19 cellular contexts compared by ENCODE assay signal in the genomic region with DNA sequence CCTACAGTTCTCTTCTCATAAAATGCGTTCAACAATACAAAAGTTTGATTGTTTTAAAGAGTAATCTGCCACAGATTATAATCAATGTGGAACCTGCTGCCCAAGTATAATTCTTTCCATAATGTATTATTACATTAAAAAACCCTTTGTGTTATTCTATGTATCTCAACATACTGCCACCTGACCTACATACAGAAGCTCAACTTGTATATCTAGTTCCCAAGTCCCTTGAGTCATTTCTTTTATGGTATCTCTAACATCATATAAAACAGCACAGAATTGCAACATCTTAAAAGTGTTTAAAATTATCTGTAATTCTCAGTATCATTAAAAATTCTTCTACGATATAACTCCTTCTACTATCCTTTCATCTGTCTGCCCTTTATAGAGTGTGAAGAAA.
"Had no signal": no experiment of that assay in that cellular context is flagged by ENCODE, and none has a peak within 500 bp of the region (broad histone marks: within the 10 kb centered on the region; RNA-seq: fewer than 3 reads in every experiment).

No MANE protein-coding gene starts in this region.

- H3K36me3 ChIP-seq: esophagus muscularis mucosa, prostate gland, right lobe of liver, upper lobe of left lung had no signal

- H3K27ac Mint-ChIP-seq: activated CD8-positive, alpha-beta T cell treated with anti-CD3 and anti-CD28 coated beads for 36 hours; activated T-helper 1 cell treated with anti-CD3 and anti-CD28 coated beads, Interleukin-12 subunit alpha, Interleukin-12 subunit beta, Interleukin-2, Interleukin-4 antibody, amounts not matched to agents 30 ng/mL and 10 ng/mL and 1 ng/mL, durations not matched to agents 14 hours and 24 hours and 36 hours had no signal

- H3K9me3 Mint-ChIP-seq: T-cell had no signal

- ATAC-seq: activated CD8-positive, alpha-beta T cell treated with anti-CD3 and anti-CD28 coated beads for 36 hours; right lobe of liver; T-cell had no signal

- H3K27me3 ChIP-seq: esophagus muscularis mucosa, right lobe of liver, upper lobe of left lung had no signal

- H3K27me3 Mint-ChIP-seq: activated CD8-positive, alpha-beta T cell treated with anti-CD3 and anti-CD28 coated beads for 36 hours; T-cell had no signal

- H3K4me3 Mint-ChIP-seq: activated CD8-positive, alpha-beta T cell treated with anti-CD3 and anti-CD28 coated beads for 36 hours; activated T-helper 1 cell treated with anti-CD3 and anti-CD28 coated beads, Interleukin-12 subunit alpha, Interleukin-12 subunit beta, Interleukin-2, Interleukin-4 antibody, amounts not matched to agents 30 ng/mL and 10 ng/mL and 1 ng/mL, durations not matched to agents 14 hours and 24 hours and 36 hours; T-cell had no signal

- H3K9me3 ChIP-seq: esophagus muscularis mucosa, prostate gland, right lobe of liver, upper lobe of left lung had no signal

- DNase-seq: activated CD4-positive, alpha-beta T cell treated with anti-CD3 and anti-CD28 coated beads for 4 hours; activated CD8-positive, alpha-beta memory T cell treated with anti-CD3 and anti-CD28 coated beads, Interleukin-2, amount 50 U/mL, for 4 hours; activated CD8-positive, alpha-beta T cell treated with anti-CD3 and anti-CD28 coated beads for 36 hours; activated naive CD4-positive, alpha-beta T cell; caudate nucleus; cortex of kidney; effector memory CD4-positive, alpha-beta T cell; head of caudate nucleus; left ventricle myocardium superior; mesendoderm; right lobe of liver; stimulated activated CD4-positive, alpha-beta T cell treated with anti-CD3 and anti-CD28 coated beads, Interleukin-12 subunit alpha, Interleukin-12 subunit beta, amount 100 ng/mL, for 4 hours; stimulated activated naive CD4-positive, alpha-beta T cell; substantia nigra; T-cell; upper lobe of left lung had no signal

- H3K27ac ChIP-seq: esophagus muscularis mucosa, prostate gland, right lobe of liver, upper lobe of left lung had no signal

- H3K4me3 ChIP-seq: esophagus muscularis mucosa, prostate gland, right lobe of liver, upper lobe of left lung had no signal
